In genomic region chr5:55533806-55534435, GRCh38 we compare ENCODE assay signal across 8 cellular contexts. TPM values are rescaled to one million over a fixed set of nuclear protein-coding genes. Genes with fewer than 3 reads are reported as not detected.
DNase-seq lines count a peak whose midpoint lies in the region; ATAC-seq and TF ChIP-seq lines count a peak whose summit lies in the region.

No MANE protein-coding gene starts in this region.

- in situ Hi-C loops in GM23248 (cut with MboI): no loop called here

- H2BK120ac ChIP-seq in neuronal stem cell (ENCODE audit: low read depth, low read length): no peak overlapping the region

- H2AK5ac ChIP-seq in neuronal stem cell (ENCODE audit: low read depth, low read length): no peak overlapping the region

- H3K79me2 ChIP-seq in GM23248 (ENCODE audit: insufficient read depth): peaks cover 50% of the 10 kb centered on the region

- no peaks in the 10 kb centered on the region for H4K20me1 ChIP-seq in GM23248 (ENCODE audit: insufficient read depth)

- H3K4me3 ChIP-seq in GM23248 (peak overlapping the region; percentile 85), foreskin fibroblast (ENCODE audit: low read depth in 1 of 2, low read length in 2 of 2) (peak overlapping the region; percentile 66 to 80), neuronal stem cell (ENCODE audit: low read length in 2 of 2) (peak overlapping the region; percentile 80 to 97)
- peak overlapping the region; percentile 74 for H3K4me3 ChIP-seq in Jurkat, Clone E6-1 (ENCODE audit: low read length)

- H3K4me2 ChIP-seq in GM23248 (ENCODE audit: unreplicated experiment): peak overlapping the region; percentile 98
- peak overlapping the region; percentile 75 for H3K4me2 ChIP-seq in neuronal stem cell (ENCODE audit: insufficient read depth, low read length, poor library complexity, severe bottlenecking)

- peak overlapping the region; percentile 99 for H3K18ac ChIP-seq in neuronal stem cell (ENCODE audit: low read length)

- peak overlapping the region; percentile 99 for H2BK5ac ChIP-seq in neuronal stem cell (ENCODE audit: low read length)

- H3K9me3 Mint-ChIP-seq in activated B cell treated with CpG ODN at 0.5 μM for 24 hours: no peaks in the 10 kb centered on the region

- POLR2A ChIA-PET in activated B cell treated with CpG ODN at 0.5 μM for 24 hours (lab: Charles Lee): interaction anchor here (0.6 to 0.7 kb wide), 3 partner anchors 11 to 169 kb away, joined by 3 to 4 read pairs (median 3); no protein-coding TSS in a partner anchor

- peak overlapping the region; percentile 79 for H2BK15ac ChIP-seq in neuronal stem cell (ENCODE audit: low read length)

- H3K4me1 Mint-ChIP-seq in activated B cell treated with CpG ODN at 0.5 μM for 24 hours: peaks cover 25% of the 10 kb centered on the region

- CTCF ChIA-PET in activated B cell treated with CpG ODN at 0.5 μM for 24 hours (lab: Charles Lee): no interaction called here

- peak overlapping the region; percentile 87 for H3K27ac Mint-ChIP-seq in activated B cell treated with CpG ODN at 0.5 μM for 24 hours

- H3K27ac ChIP-seq in GM23248 (peak overlapping the region; percentile 74), neuronal stem cell (replicated peaks; ENCODE audit: low read length) (peak overlapping the region; percentile 96)

- H3K23ac ChIP-seq in neuronal stem cell (ENCODE audit: low read depth, low read length, poor library complexity): peak overlapping the region; percentile 93

- H3K27me3 ChIP-seq in GM23248 (replicated peaks; ENCODE audit: insufficient read depth) (no peaks in the 10 kb centered on the region), neuronal stem cell (ENCODE audit: control insufficient read depth in 3 of 3, insufficient read depth in 3 of 3, low read depth in 1 of 3, low read length in 3 of 3) (peaks cover 0 to 7% (median 0%) of the 10 kb centered on the region in 3 experiments)

- H3K27me3 Mint-ChIP-seq in activated B cell treated with CpG ODN at 0.5 μM for 24 hours: no peaks in the 10 kb centered on the region

- H4K91ac ChIP-seq in neuronal stem cell (ENCODE audit: low read depth, low read length, poor library complexity): no peak overlapping the region

- H4K8ac ChIP-seq in neuronal stem cell (ENCODE audit: low read depth, low read length): no peak overlapping the region

- WGBS in GM23248 (ENCODE audit: low coverage in 1 of 2, low lambda C conversion rate in 2 of 2, missing lambda C conversion rate in 2 of 2), 2 experiments: 0 to 3% methylated on average over 11 to 22 of the region's 22 CpGs
- no CpG with 5 or more reads among the region's 22 CpGs for WGBS in neuronal stem cell (ENCODE audit: extremely low coverage in 2 of 2, insufficient read length in 2 of 2, insufficient replicate concordance in 1 of 2), 2 donors

- 0 out of 2 replicates have a peak, but pooled peaks cover 17% of the 10 kb centered on the region for H3F3A ChIP-seq in GM23248 (ENCODE audit: insufficient read depth)

- H3K9me2 ChIP-seq in GM23248 (ENCODE audit: insufficient read depth): no peaks in the 10 kb centered on the region

- H2AFZ ChIP-seq in GM23248 (peak overlapping the region; percentile 89), neuronal stem cell (ENCODE audit: low read length) (peak overlapping the region; percentile 100)

- H3K36me3 ChIP-seq in GM23248 (ENCODE audit: low read depth): no peaks in the 10 kb centered on the region
- no peaks in the 10 kb centered on the region for H3K36me3 ChIP-seq in neuronal stem cell (replicated peaks in 1 of 2; ENCODE audit: control insufficient read depth in 2 of 2, insufficient read depth in 2 of 2, low read length in 2 of 2)

- no peak for TF ChIP-seq CTCF in activated B cell treated with CpG ODN at 0.5 μM for 24 hours (IDR thresholded peaks at IDR 0.05)
- no peak for TF ChIP-seq CTCF in foreskin fibroblast (IDR thresholded peaks at IDR 0.05; ENCODE audit: low read depth, low read length)

- no peaks in the 10 kb centered on the region for H3K9me3 ChIP-seq in GM23248 (ENCODE audit: low read depth)
- no peaks in the 10 kb centered on the region for H3K9me3 ChIP-seq in neuronal stem cell (replicated peaks in 1 of 2; ENCODE audit: control insufficient read depth in 2 of 2, insufficient read depth in 1 of 2, low read depth in 1 of 2, low read length in 2 of 2)

- no peak overlapping the region for H3K4ac ChIP-seq in neuronal stem cell (ENCODE audit: low read length)

- peak overlapping the region; percentile 90 for H3K4me3 Mint-ChIP-seq in activated B cell treated with CpG ODN at 0.5 μM for 24 hours

- H3K9ac ChIP-seq in GM23248: peak overlapping the region; percentile 83
- peak overlapping the region; percentile 97 for H3K9ac ChIP-seq in neuronal stem cell (ENCODE audit: low read depth, low read length, poor library complexity)

- peak; percentile 53 for ATAC-seq in activated B cell treated with CpG ODN at 0.5 μM for 24 hours (ENCODE audit: low read depth)

- peak overlapping the region; percentile 94 for H3K14ac ChIP-seq in neuronal stem cell (ENCODE audit: low read length)

- no peak overlapping the region for H2BK12ac ChIP-seq in neuronal stem cell (ENCODE audit: low read length)

- intact Hi-C loops in activated B cell treated with CpG ODN at 0.5 μM for 24 hours (cut with micrococcal nuclease): loop anchor here (1.0 to 10.0 kb wide), 10 partner anchors 112 to 1641 kb away; partner anchors contain the start of genes ARL15, DHX29, GPBP1 and MAP3K1

- H3K36me3 Mint-ChIP-seq in activated B cell treated with CpG ODN at 0.5 μM for 24 hours (ENCODE audit: low read depth): peaks cover 7% of the 10 kb centered on the region

- H3K79me1 ChIP-seq in neuronal stem cell (ENCODE audit: low read depth, low read length): peaks cover 4% of the 10 kb centered on the region

- DNase-seq in SHP77 (lab: John Stamatoyannopoulos, UW): peak; percentile 14 to 63
- no peak for DNase-seq in SHP77 treated with DMSO at 0.1 percent for 48 hours (lab: John Stamatoyannopoulos, UW)
- DNase-seq in GM23248: peak; percentile 75
- DNase-seq in Jurkat, Clone E6-1 (ENCODE audit: low read depth, low spot score): no peak
- no peak for DNase-seq in activated B cell treated with CpG ODN at 0.5 μM for 24 hours
- peak in 1 of 2 donors; percentile 37 for DNase-seq in foreskin fibroblast
- DNase-seq in neuronal stem cell (ENCODE audit: low spot score): peak; percentile 62
- DNase-seq in CD1c-positive myeloid dendritic cell (ENCODE audit: extremely low spot score): no peak

- H3K4me1 ChIP-seq in GM23248 (ENCODE audit: insufficient read depth): peaks cover 23% of the 10 kb centered on the region; the same call in 1 of the 2 replicates
- H3K4me1 ChIP-seq in neuronal stem cell (ENCODE audit: control insufficient read depth in 2 of 2, insufficient read depth in 1 of 2, low read depth in 1 of 2, low read length in 2 of 2): peaks cover 3 to 5% of the 10 kb centered on the region in 2 donors

RNA-seq across cellular contexts. Expression of gene PLPP1, which starts 0.8 kb away (rescaled TPM):
- total RNA-seq in GM23248 (2014; rRNA removed; shearing (Covaris generic)): 65.1 and 78.6 TPM in 2 replicates
- 58.1 and 63.5 TPM in 2 replicates for polyA plus RNA-seq in GM23248 (2016; fragmentation: Nextera tagmentation; extraction: Ambion mirVana)
- polyA plus RNA-seq in Jurkat, Clone E6-1 (2012; ENCODE audit: insufficient read depth, insufficient read length): 11.6 TPM
- 10.3 and 12.0 TPM in 2 replicates for total RNA-seq in activated B cell treated with CpG ODN at 0.5 μM for 24 hours
- 13.3 TPM for polyA plus RNA-seq in neuronal stem cell (2013, experiment 1 of 2)
- 13.4 TPM for polyA plus RNA-seq in neuronal stem cell (2013, experiment 2 of 2)

Comparison
In these comparisons a context has a peak if more than half of its experiments do, and no peak if none do; other contexts are left out.
1. DNase-seq: peak in SHP77 (2 of 2), GM23248 (single experiment) and neuronal stem cell (single experiment); none in SHP77 treated with DMSO at 0.1 percent for 48 hours (single experiment), Jurkat, Clone E6-1 (single experiment), activated B cell treated with CpG ODN at 0.5 μM for 24 hours (single experiment) and CD1c-positive myeloid dendritic cell (single experiment).
2. Peak in every context shown above with its lines, with median percentiles within 50 percentile points of each other: H3K4me3 ChIP-seq.